Comparison of ENCODE assay signal across 1 cellular context in genomic region chr7:27191716-27192545, GRCh38.
TF ChIP-seq lines count a peak whose summit lies in the region.

No MANE protein-coding gene starts in this region.

TF ChIP-seq in HEK293, 187 proteins besides CTCF, POLR2A, EP300 and RAD21 (continued from another document):
- TF ChIP-seq ZBTB49 (tag by site-specific recombination; IDR thresholded peaks at IDR 0.05; ENCODE audit: low read depth), result no peak
- TF ChIP-seq PRDM10 (tag by site-specific recombination; IDR thresholded peaks at IDR 0.05), result peak; percentile 67
- TF ChIP-seq ZBTB10 (tag by site-specific recombination; IDR thresholded peaks at IDR 0.05), result peak; percentile 28; the same call in 1 of the 2 replicates
